27 cellular contexts compared by ENCODE assay signal in genomic region chr7:138546064-138546619, GRCh38.
"Had no signal": no experiment of that assay in that cellular context is flagged by ENCODE, and none has a peak within 500 bp of the region (broad histone marks: within the 10 kb centered on the region; RNA-seq: fewer than 3 reads in every experiment).

No MANE protein-coding gene starts in this region.

- DNase-seq: activated CD4-positive, alpha-beta T cell treated with anti-CD3 and anti-CD28 coated beads for 36 hours; activated CD4-positive, alpha-beta T cell treated with anti-CD3 and anti-CD28 coated beads, Interleukin-2, amount 50 U/mL, for 1 hour; activated CD8-positive, alpha-beta memory T cell treated with anti-CD3 and anti-CD28 coated beads, Interleukin-2, amount 50 U/mL, for 4 hours; activated CD8-positive, alpha-beta T cell treated with anti-CD3 and anti-CD28 coated beads for 36 hours; activated gamma-delta T cell treated with Interleukin-2 at 50 U/mL for 16 hours; activated naive CD4-positive, alpha-beta T cell treated with anti-CD3 and anti-CD28 coated beads, Interleukin-2, amount 10 ng/mL, durations not matched to agents 7 days and 5 days; activated naive CD8-positive, alpha-beta T cell treated with anti-CD3 and anti-CD28 coated beads for 36 hours; activated T-cell treated with anti-CD3 and anti-CD28 coated beads, Interleukin-2, amount 50 U/mL, for 72 hours; anterior cingulate cortex; KG1; MV-4-11; NCI-H1092 treated with DMSO at 0.1 percent for 48 hours; NCI-H1417 treated with DMSO at 0.1 percent for 48 hours; NCI-H1694; NCI-H2029; NCI-H2107; NCI-H2171 treated with DMSO at 0.1 percent for 48 hours; NCI-H226; NCI-H526 treated with DMSO at 0.1 percent for 48 hours; Peyer's patch; Right ventricle myocardium superior; SJCRH30; SK-N-SH; T-helper 1 cell had no signal

- H3K4me3 Mint-ChIP-seq: activated CD4-positive, alpha-beta T cell treated with anti-CD3 and anti-CD28 coated beads for 36 hours; activated CD8-positive, alpha-beta T cell treated with anti-CD3 and anti-CD28 coated beads for 36 hours; activated naive CD4-positive, alpha-beta T cell treated with anti-CD3 and anti-CD28 coated beads, Interleukin-2, amount 10 ng/mL, durations not matched to agents 7 days and 5 days; activated naive CD8-positive, alpha-beta T cell treated with anti-CD3 and anti-CD28 coated beads for 36 hours; activated T-cell treated with anti-CD3 and anti-CD28 coated beads, Interleukin-2, amount 50 U/mL, for 72 hours had no signal

- H3K27me3 Mint-ChIP-seq: activated CD4-positive, alpha-beta T cell treated with anti-CD3 and anti-CD28 coated beads for 36 hours; activated CD8-positive, alpha-beta T cell treated with anti-CD3 and anti-CD28 coated beads for 36 hours; activated naive CD4-positive, alpha-beta T cell treated with anti-CD3 and anti-CD28 coated beads, Interleukin-2, amount 10 ng/mL, durations not matched to agents 7 days and 5 days; activated naive CD8-positive, alpha-beta T cell treated with anti-CD3 and anti-CD28 coated beads for 36 hours had no signal

- H3K27ac Mint-ChIP-seq: activated CD4-positive, alpha-beta T cell treated with anti-CD3 and anti-CD28 coated beads for 36 hours; activated CD8-positive, alpha-beta T cell treated with anti-CD3 and anti-CD28 coated beads for 36 hours; activated naive CD4-positive, alpha-beta T cell treated with anti-CD3 and anti-CD28 coated beads, Interleukin-2, amount 10 ng/mL, durations not matched to agents 7 days and 5 days; activated naive CD8-positive, alpha-beta T cell treated with anti-CD3 and anti-CD28 coated beads for 36 hours; activated T-cell treated with anti-CD3 and anti-CD28 coated beads, Interleukin-2, amount 50 U/mL, for 72 hours; activated T-helper 2 cell treated with anti-CD3 and anti-CD28 coated beads, Interferon-gamma antibody, Interleukin-2, Interleukin-4, amounts not matched to agents 10 μg/mL and 5 μg/mL and 100 μg/mL, durations not matched to agents 14 hours and 24 hours and 36 hours had no signal

- H3K27ac ChIP-seq: Peyer's patch, RWPE1, SJCRH30, VCaP had no signal

- ATAC-seq: activated CD4-positive, alpha-beta T cell treated with anti-CD3 and anti-CD28 coated beads for 36 hours; activated CD8-positive, alpha-beta T cell treated with anti-CD3 and anti-CD28 coated beads for 36 hours; activated T-cell treated with anti-CD3 and anti-CD28 coated beads, Interleukin-2, amount 50 U/mL, for 72 hours had no signal
